In the genomic region with DNA sequence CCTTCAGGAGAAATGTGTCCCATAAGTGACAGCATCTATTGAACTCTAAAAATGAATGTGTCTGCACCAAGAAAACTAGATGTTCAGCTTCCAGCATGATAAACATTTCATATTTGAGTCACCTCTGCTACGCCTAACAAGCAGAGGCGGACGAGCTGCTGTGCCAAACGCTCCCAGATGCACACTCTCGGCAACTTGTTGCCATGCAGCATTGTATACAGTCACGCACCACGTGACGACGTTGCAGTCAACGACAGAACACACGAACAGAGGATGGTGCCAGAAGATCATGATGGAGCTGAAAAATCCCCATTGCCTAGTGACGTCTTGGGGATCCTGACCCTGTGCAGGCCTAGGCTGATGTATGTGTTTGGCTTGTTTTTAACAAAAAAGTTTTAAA, we compare ENCODE assay signal across 9 cellular contexts.
DNase-seq lines count a peak whose midpoint lies in the region; ATAC-seq, FAIRE-seq and TF ChIP-seq lines count a peak whose summit lies in the region.
"Had no signal": no experiment of that assay in that cellular context is flagged by ENCODE, and none has a peak within 500 bp of the region (broad histone marks: within the 10 kb centered on the region; RNA-seq: fewer than 3 reads in every experiment).

No MANE protein-coding gene starts in this region.

- no peaks in the 10 kb centered on the region for H3K9me3 ChIP-seq in GM23248 (ENCODE audit: low read depth)

- CTCF ChIA-PET in MCF 10A (lab: Yijun Ruan, JAX), result interaction anchor here (0.7 to 1.3 kb wide), 4 partner anchors 26 to 451 kb away, joined by 3 to 6 read pairs (median 4); partner anchors contain the start of gene XXYLT1

- no peaks in the 10 kb centered on the region for H4K20me1 ChIP-seq in GM23248 (ENCODE audit: insufficient read depth)

- WGBS in GM23248 (ENCODE audit: low coverage in 1 of 2, low lambda C conversion rate in 2 of 2, missing lambda C conversion rate in 2 of 2), 2 experiments, result 36 to 47% methylated on average over 12 of the region's 12 CpGs

- H3K4me1 ChIP-seq in GM23248 (ENCODE audit: insufficient read depth), result 0 out of 2 replicates have a peak, but pooled peaks cover 6% of the 10 kb centered on the region

- peak; percentile 52 for ATAC-seq in left ventricle myocardium superior
- ATAC-seq in GM18519 (IDR thresholded peaks at IDR 0.05; ENCODE audit: low FRiP score, unreplicated experiment), result no peak

- H3K27me3 ChIP-seq in GM23248 (replicated peaks; ENCODE audit: insufficient read depth), result no peaks in the 10 kb centered on the region

- BruUV-seq in MCF 10A (replicated peaks; lab: Mats Ljungman, UMichigan), result no TSS peak

- H3K9me2 ChIP-seq in GM23248 (ENCODE audit: insufficient read depth), result no peaks in the 10 kb centered on the region

- no peak overlapping the region for H3K4me3 Mint-ChIP-seq in MCF 10A (ENCODE audit: unreplicated experiment)

- H3K9ac ChIP-seq in GM23248, result 0 out of 2 replicates have a peak overlapping the region, but pooled peaks have one; percentile 34

- intact Hi-C loops in left ventricle myocardium superior (cut with micrococcal nuclease) (loop anchor here (10.0 kb wide), 1 partner anchor 121 kb away; no protein-coding TSS in a partner anchor), MCF 10A (cut with micrococcal nuclease) (no loop called here)

- no peaks in the 10 kb centered on the region for H3K27me3 Mint-ChIP-seq in MCF 10A (ENCODE audit: insufficient read depth, unreplicated experiment)

- H2AFZ ChIP-seq in GM23248, result no peak overlapping the region

- no peaks in the 10 kb centered on the region for H3K36me3 ChIP-seq in GM23248 (ENCODE audit: low read depth)

- H3K4me3 ChIP-seq in AG09309 (ENCODE audit: control insufficient read depth, low read depth, low read length) (no peak overlapping the region), GM23248 (no peak overlapping the region)

- TF ChIP-seq CTCF in AG09309 (IDR thresholded peaks at IDR 0.05; ENCODE audit: control insufficient read depth, insufficient read depth, low read depth, low read length, missing control alignments) (no peak), MCF 10A (IDR thresholded peaks at IDR 0.05; ENCODE audit: unreplicated experiment) (no peak), D721Med (IDR thresholded peaks at IDR 0.05; ENCODE audit: insufficient read depth, missing control alignments) (no peak)

- no peak overlapping the region for H3K27ac Mint-ChIP-seq in MCF 10A (ENCODE audit: low read depth, unreplicated experiment)

- H3K79me2 ChIP-seq in GM23248 (ENCODE audit: insufficient read depth), result no peaks in the 10 kb centered on the region

- DNase-seq in AG09309 (ENCODE audit: low read depth) (peak; percentile 28), GM23248 (peak; percentile 91), left ventricle myocardium superior (no peak), kidney tubule cell (ENCODE audit: low spot score) (no peak), MCF 10A (ENCODE audit: unreplicated experiment) (no peak), D721Med (ENCODE audit: insufficient read length, low spot score) (no peak)
- DNase-seq in activated CD4-positive, alpha-beta T cell treated with anti-CD3 and anti-CD28 coated beads, Interleukin-2, amount 50 U/mL, for 24 hours (ENCODE audit: low read depth in 1 of 2, low spot score in 1 of 2), result peak; percentile 14 to 19
- DNase-seq: MV-4-11 had no signal

- no peak overlapping the region for H3K4me2 ChIP-seq in GM23248 (ENCODE audit: unreplicated experiment)

- H3K36me3 Mint-ChIP-seq in MCF 10A (ENCODE audit: insufficient read depth, unreplicated experiment), result peaks cover 11% of the 10 kb centered on the region

- POLR2A ChIA-PET in MCF 10A (lab: Yijun Ruan, JAX), result interaction anchor here (1.2 to 2.7 kb wide), 3 partner anchors 52 to 461 kb away, joined by 3 to 9 read pairs (median 5); partner anchors contain the start of gene LSG1

- H3K4me1 Mint-ChIP-seq in MCF 10A (ENCODE audit: insufficient read depth, unreplicated experiment), result peaks cover 15% of the 10 kb centered on the region

- H3K27ac ChIP-seq in GM23248, result peak overlapping the region; percentile 55

- in situ Hi-C loops in GM23248 (cut with MboI), result loop anchor here (10.0 kb wide), 1 partner anchor 121 kb away; no protein-coding TSS in a partner anchor

- H3F3A ChIP-seq in GM23248 (ENCODE audit: insufficient read depth), result no peaks in the 10 kb centered on the region

- no peak for FAIRE-seq in D721Med (lab: Jason Lieb, UNC)

- H3K9me3 Mint-ChIP-seq in MCF 10A (ENCODE audit: unreplicated experiment), result no peaks in the 10 kb centered on the region

Comparison
In these comparisons a context has a peak if more than half of its experiments do, and no peak if none do; other contexts are left out.
1. DNase-seq: peak in AG09309 (single experiment), GM23248 (single experiment) and activated CD4-positive, alpha-beta T cell treated with anti-CD3 and anti-CD28 coated beads, Interleukin-2, amount 50 U/mL, for 24 hours (2 of 2); none in left ventricle myocardium superior (single experiment), kidney tubule cell (single experiment), MCF 10A (single experiment) and D721Med (single experiment).